7 cellular contexts compared by ENCODE assay signal in the genomic region with DNA sequence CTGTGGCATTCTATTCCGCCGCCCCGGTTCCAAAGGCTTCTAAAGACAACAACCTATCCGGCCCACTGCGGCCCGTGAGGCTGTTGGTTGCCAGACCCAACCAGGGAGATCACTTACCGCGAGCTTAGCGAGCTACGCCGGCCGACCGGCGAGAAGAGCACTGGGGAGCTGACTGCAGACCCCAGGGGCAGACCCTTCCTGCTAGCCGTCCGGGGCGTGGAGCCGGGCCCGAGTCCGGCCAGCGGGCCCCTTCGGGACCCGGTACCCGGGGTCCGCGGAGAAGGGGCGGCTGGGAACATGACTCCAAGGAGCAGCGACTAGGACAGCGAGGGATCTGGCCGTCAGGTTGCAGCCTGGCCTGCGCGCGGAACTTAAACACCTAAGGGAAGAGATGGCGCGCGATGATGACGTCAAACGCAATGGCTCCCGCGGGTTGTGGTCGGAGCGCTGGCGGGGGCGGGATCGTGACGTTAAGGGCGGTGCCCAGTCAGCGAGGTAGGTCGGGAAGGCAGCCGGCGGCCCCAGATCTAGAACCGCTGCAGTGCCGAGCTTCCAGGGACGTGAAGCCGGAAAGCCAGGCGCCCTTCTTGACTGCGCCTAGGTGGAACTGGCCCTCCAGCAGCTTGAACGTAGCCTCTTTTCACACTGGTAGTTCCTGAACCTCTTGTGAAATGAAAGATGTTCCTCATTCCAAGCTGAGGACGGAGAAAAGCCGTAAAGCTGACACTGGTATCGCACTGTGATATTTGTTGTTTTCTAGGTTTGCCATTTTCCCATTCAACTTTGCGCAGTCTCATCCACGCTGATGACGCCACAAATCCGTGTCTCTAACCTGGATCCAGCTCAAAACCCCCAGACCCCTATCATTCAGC. TPM values are rescaled to one million over a fixed set of nuclear protein-coding genes. Genes with fewer than 3 reads are reported as not detected.
DNase-seq lines count a peak whose midpoint lies in the region; ATAC-seq, FAIRE-seq and TF ChIP-seq lines count a peak whose summit lies in the region.

A gene (minus strand): TSS at position 391 of the 872 bp plus-strand sequence. CDS start 92 bp downstream, at position 299.

- no peak for TF ChIP-seq CTCF in astrocyte of the cerebellum (IDR thresholded peaks at IDR 0.05; ENCODE audit: low read depth, low read length, missing control alignments)

- DNase-seq in GM18507 (ENCODE audit: extremely low spot score, insufficient read length, low read depth) (peak; percentile 89), NCI-H2029 treated with DMSO at 0.1 percent for 48 hours (lab: John Stamatoyannopoulos, UW) (peak; percentile 86), T-helper 9 cell (peak; percentile 99), astrocyte of the cerebellum (ENCODE audit: low read depth) (peak; percentile 98), hepatic stellate cell (ENCODE audit: low spot score) (peak; percentile 92), renal cortical epithelial cell (ENCODE audit: low read depth) (peak; percentile 92)

- peak; percentile 94 for FAIRE-seq in GM18507 (lab: Jason Lieb, UNC)

- peak within 1 kb of the TSS; percentile 78 for H3K4me3 ChIP-seq in astrocyte of the cerebellum (ENCODE audit: low read depth, low read length)

- in situ Hi-C loops in astrocyte of the cerebellum (cut with HindIII; ENCODE audit: low sequenced_read_pairs) = no loop called here

- peak; percentile 91 for ATAC-seq in HG02981 (IDR thresholded peaks at IDR 0.05; ENCODE audit: unreplicated experiment)

RNA-seq across cellular contexts. Expression of the gene that starts here (rescaled TPM):
- total RNA-seq in renal cortical epithelial cell = 43.2 and 47.5 TPM in 2 replicates

Comparison
In these comparisons a context has a peak if more than half of its experiments do, and no peak if none do; other contexts are left out.
1. Peak in every context shown above with its lines: DNase-seq, ATAC-seq and H3K4me3 ChIP-seq.